8 cellular contexts compared by ENCODE assay signal in genomic region chr1:110053557-110054428, GRCh38. TPM values are rescaled to one million over a fixed set of nuclear protein-coding genes. Genes with fewer than 3 reads are reported as not detected.
A peak's percentile ranks its signal among the peaks of the same experiment; 100 is the strongest.
DNase-seq lines count a peak whose midpoint lies in the region; ATAC-seq, FAIRE-seq and TF ChIP-seq lines count a peak whose summit lies in the region.

No MANE protein-coding gene starts in this region.

- H3K36me3 ChIP-seq in endothelial cell of umbilical vein (ENCODE audit: control insufficient read depth in 2 of 2, extremely low read depth in 1 of 2, insufficient read depth in 2 of 2, low read length in 2 of 2), result peaks cover 25 to 66% of the 10 kb centered on the region in 2 experiments

- H4K20me1 ChIP-seq in endothelial cell of umbilical vein (replicated peaks; ENCODE audit: control insufficient read depth, extremely low read depth, insufficient read depth, low read length), result no peaks in the 10 kb centered on the region

- FAIRE-seq in endothelial cell of umbilical vein (lab: Jason Lieb, UNC), result peak; percentile 72

- H3K36me3 Mint-ChIP-seq in natural killer cell, result peaks cover 15% of the 10 kb centered on the region

- H2AFZ ChIP-seq in endothelial cell of umbilical vein (ENCODE audit: low read depth, low read length), result no peak overlapping the region

- H3K4me1 Mint-ChIP-seq in natural killer cell, result peaks cover 0 to 1% of the 10 kb centered on the region in 2 donors

- CTCF ChIA-PET in endothelial cell of umbilical vein (lab: Charles Lee), result interaction anchor here (0.8 to 6.5 kb wide), 18 partner anchors 9 to 442 kb away, joined by 3 to 65 read pairs (median 5); partner anchors contain the start of gene STRIP1

- TF ChIP-seq POLR2A in endothelial cell of umbilical vein (IDR thresholded peaks at IDR 0.05; ENCODE audit: low read depth, low read length), result no peak

- no peaks in the 10 kb centered on the region for H3K9me3 Mint-ChIP-seq in natural killer cell

- H3K27me3 ChIP-seq in endothelial cell of umbilical vein (ENCODE audit: control insufficient read depth in 2 of 2, insufficient read depth in 2 of 2, low read length in 2 of 2), result no peaks in the 10 kb centered on the region

- no peak overlapping the region for H3K4me2 ChIP-seq in endothelial cell of umbilical vein (ENCODE audit: insufficient read depth, low read length)

- DNase-seq in Right ventricle myocardium inferior (ENCODE audit: missing footprints) (peak; percentile 83), cardiac septum (ENCODE audit: low spot score) (no peak), NCI-H2227 (lab: John Stamatoyannopoulos, UW; ENCODE audit: unreplicated experiment) (peak; percentile 64), endothelial cell of umbilical vein (ENCODE audit: low read depth, low spot score) (peak; percentile 39), natural killer cell (peak; percentile 65), superior temporal gyrus (ENCODE audit: extremely low spot score) (peak; percentile 81)
- peak in 2 of 3 experiments; percentile 65 to 76 for DNase-seq in activated CD8-positive, alpha-beta memory T cell treated with anti-CD3 and anti-CD28 coated beads for 48 hours (ENCODE audit: low read depth in 2 of 3, low spot score in 2 of 3)

- no peak overlapping the region for H3K27ac ChIP-seq in endothelial cell of umbilical vein (ENCODE audit: insufficient read depth, low read depth, low read length)

- no peak overlapping the region for H3K4me3 ChIP-seq in endothelial cell of umbilical vein (replicated peaks in 1 of 3; ENCODE audit: insufficient read depth in 1 of 3, low read depth in 1 of 3, low read length in 3 of 3)

- intact Hi-C loops in Right ventricle myocardium inferior (cut with DNase I) (loop anchor here (2.0 to 10.0 kb wide), 2 partner anchors 51 to 411 kb away; no protein-coding TSS in a partner anchor), cardiac septum (cut with DNase I) (loop anchor here (1.0 to 5.0 kb wide), 2 partner anchors 53 to 134 kb away; no protein-coding TSS in a partner anchor), endothelial cell of umbilical vein (cut with micrococcal nuclease) (loop anchor here (1.0 to 2.0 kb wide), 2 partner anchors 53 to 63 kb away; no protein-coding TSS in a partner anchor), natural killer cell (cut with micrococcal nuclease) (loop anchor here (5.0 kb wide), 1 partner anchor 54 kb away; no protein-coding TSS in a partner anchor)

- H3K4me3 Mint-ChIP-seq in natural killer cell, result no peak overlapping the region

- H3K27me3 Mint-ChIP-seq in natural killer cell (ENCODE audit: low read depth in 2 of 2), result no peaks in the 10 kb centered on the region

- dilution Hi-C loops in endothelial cell of umbilical vein (cut with MboI; ENCODE audit: extremely low pct_ligation_motif_present, low sequenced_read_pairs), result no loop called here

- H3K4me1 ChIP-seq in endothelial cell of umbilical vein (ENCODE audit: control insufficient read depth, extremely low read depth, insufficient read depth, low read length), result no peaks in the 10 kb centered on the region

- ATAC-seq in Right ventricle myocardium inferior (peak; percentile 71), natural killer cell (peak; percentile 82 to 95 (median 83)), GM19395 (IDR thresholded peaks at IDR 0.05; ENCODE audit: unreplicated experiment) (no peak)

- no peaks in the 10 kb centered on the region for H3K79me2 ChIP-seq in endothelial cell of umbilical vein (ENCODE audit: control insufficient read depth, insufficient read depth, low read length)

- no peaks in the 10 kb centered on the region for H3K9me1 ChIP-seq in endothelial cell of umbilical vein (replicated peaks; ENCODE audit: control insufficient read depth, extremely low read depth, insufficient read depth, low read length)

- BruUV-seq in endothelial cell of umbilical vein (replicated peaks; lab: Mats Ljungman, UMichigan), result TSS peak; percentile 33

- POLR2A ChIA-PET in endothelial cell of umbilical vein (lab: Charles Lee), result no interaction called here

- no peak overlapping the region for H3K9ac ChIP-seq in endothelial cell of umbilical vein (replicated peaks; ENCODE audit: extremely low read depth, insufficient read depth, low read length)

- TF ChIP-seq CTCF in endothelial cell of umbilical vein (IDR thresholded peaks at IDR 0.05; ENCODE audit: extremely low read depth in 1 of 2, insufficient read depth in 1 of 2, low read depth in 1 of 2, low read length in 2 of 2) (peak; percentile 83 to 97), natural killer cell (IDR thresholded peaks at IDR 0.05) (peak; percentile 88)

- H3K9me3 ChIP-seq in endothelial cell of umbilical vein (replicated peaks; ENCODE audit: control insufficient read depth, insufficient read depth, low read length), result no peaks in the 10 kb centered on the region

- no peak overlapping the region for H3K27ac Mint-ChIP-seq in natural killer cell

TF ChIP-seq in endothelial cell of umbilical vein, 7 proteins besides CTCF, POLR2A, EP300 and RAD21:
- TF ChIP-seq MYC (IDR thresholded peaks at IDR 0.05; ENCODE audit: low read depth, low read length), result no peak
- no peak for TF ChIP-seq POLR2AphosphoS5 (IDR thresholded peaks at IDR 0.05; ENCODE audit: insufficient read depth, low read depth, low read length)
- no peak for TF ChIP-seq GATA2 (IDR thresholded peaks at IDR 0.05; ENCODE audit: insufficient read depth, insufficient read length, low read depth, low read length)
- no peak for TF ChIP-seq FOS (IDR thresholded peaks at IDR 0.05; ENCODE audit: borderline replicate concordance, insufficient read depth, low read length)
- no peak for TF ChIP-seq MAX (IDR thresholded peaks at IDR 0.05; ENCODE audit: insufficient read depth, insufficient read length)
- no peak for TF ChIP-seq JUN (IDR thresholded peaks at IDR 0.05; ENCODE audit: borderline replicate concordance, insufficient read depth, insufficient read length, low read depth)
- TF ChIP-seq EZH2 (IDR thresholded peaks at IDR 0.05; ENCODE audit: borderline replicate concordance, low read depth, low read length, severe bottlenecking), result no peak

RNA-seq across cellular contexts. Expression of gene ALX3, which starts 16.7 kb away (rescaled TPM):
- not detected for total RNA-seq in Right ventricle myocardium inferior
- total RNA-seq in cardiac septum, result 0.22 TPM
- not detected in 2 replicates for total RNA-seq in endothelial cell of umbilical vein
- polyA plus RNA-seq in endothelial cell of umbilical vein, result not detected in 2 replicates
- polyA plus RNA-seq in endothelial cell of umbilical vein (2011; cell fraction: cytosol; rRNA removed), result not detected in 2 replicates
- not detected in 2 replicates for polyA plus RNA-seq in endothelial cell of umbilical vein (2011; cell fraction: nucleus; rRNA removed)
- not detected in 2 replicates for polyA plus RNA-seq in endothelial cell of umbilical vein (2012)
- not detected in 2 replicates for polyA minus RNA-seq in endothelial cell of umbilical vein
- polyA minus RNA-seq in endothelial cell of umbilical vein (2011; cell fraction: cytosol; rRNA and poly(A)+ RNA removed), result not detected
- polyA minus RNA-seq in endothelial cell of umbilical vein (2011; cell fraction: nucleus; rRNA and poly(A)+ RNA removed), result not detected in 2 replicates
- not detected for total RNA-seq in natural killer cell

RNA-seq across cellular contexts. Expression of gene STRIP1, which starts 19.4 kb away (rescaled TPM):
- total RNA-seq in Right ventricle myocardium inferior (17.8 TPM), cardiac septum (23.8 TPM), endothelial cell of umbilical vein (38.9 and 42.1 TPM in 2 replicates), natural killer cell (100 to 1,000 TPM in 2 of 3 donors, 10 to 100 TPM in 1; 92.4 to 139 (median 130) TPM)
- polyA plus RNA-seq in endothelial cell of umbilical vein, result 26.2 and 26.9 TPM in 2 replicates
- polyA plus RNA-seq in endothelial cell of umbilical vein (2011; cell fraction: cytosol; rRNA removed), result 25.8 and 26.3 TPM in 2 replicates
- 141 and 160 TPM in 2 replicates for polyA plus RNA-seq in endothelial cell of umbilical vein (2011; cell fraction: nucleus; rRNA removed)
- 23.4 and 26.1 TPM in 2 replicates for polyA plus RNA-seq in endothelial cell of umbilical vein (2012)
- polyA minus RNA-seq in endothelial cell of umbilical vein, result 65.0 and 69.7 TPM in 2 replicates
- 21.3 TPM for polyA minus RNA-seq in endothelial cell of umbilical vein (2011; cell fraction: cytosol; rRNA and poly(A)+ RNA removed)
- polyA minus RNA-seq in endothelial cell of umbilical vein (2011; cell fraction: nucleus; rRNA and poly(A)+ RNA removed), result 55.6 and 66.4 TPM in 2 replicates

RNA-seq across cellular contexts. Expression of gene UBL4B, which starts 58.5 kb away (rescaled TPM):
- not detected for total RNA-seq in Right ventricle myocardium inferior
- not detected for total RNA-seq in cardiac septum
- total RNA-seq in endothelial cell of umbilical vein, result not detected in 2 replicates
- not detected in 2 replicates for polyA plus RNA-seq in endothelial cell of umbilical vein
- polyA plus RNA-seq in endothelial cell of umbilical vein (2011; cell fraction: cytosol; rRNA removed), result not detected in 2 replicates
- not detected in 2 replicates for polyA plus RNA-seq in endothelial cell of umbilical vein (2011; cell fraction: nucleus; rRNA removed)
- polyA plus RNA-seq in endothelial cell of umbilical vein (2012), result not detected in 2 replicates
- polyA minus RNA-seq in endothelial cell of umbilical vein, result not detected in 2 replicates
- not detected for polyA minus RNA-seq in endothelial cell of umbilical vein (2011; cell fraction: cytosol; rRNA and poly(A)+ RNA removed)
- polyA minus RNA-seq in endothelial cell of umbilical vein (2011; cell fraction: nucleus; rRNA and poly(A)+ RNA removed), result not detected in 2 replicates
- not detected for total RNA-seq in natural killer cell
